ENCODE assay signal across 15 cellular contexts in genomic region chr7:87413951-87414381, GRCh38.
DNase-seq lines count a peak whose midpoint lies in the region; ATAC-seq, FAIRE-seq and TF ChIP-seq lines count a peak whose summit lies in the region.
"Had no signal": no experiment of that assay in that cellular context is flagged by ENCODE, and none has a peak within 500 bp of the region (broad histone marks: within the 10 kb centered on the region; RNA-seq: fewer than 3 reads in every experiment).

No MANE protein-coding gene starts in this region.

- ATAC-seq in activated naive CD4-positive, alpha-beta T cell treated with anti-CD3 and anti-CD28 coated beads, Interleukin-2, amount 50 U/mL, for 72 hours = no peak
- ATAC-seq in HG02798 (IDR thresholded peaks at IDR 0.05; ENCODE audit: poor library complexity, unreplicated experiment) = no peak
- ATAC-seq: CD8-positive, alpha-beta T cell; GM12878; left colon had no signal

- TF ChIP-seq POLR2A in uterus (IDR thresholded peaks at IDR 0.05) = no peak

- WGBS in esophagus, 2 donors = 33 to 46% methylated on average over 3 of the region's 3 CpGs

- H3K27me3 ChIP-seq in esophagus (ENCODE audit: control insufficient read depth in 1 of 2, insufficient read depth in 2 of 2, low read length in 2 of 2) = no peaks in the 10 kb centered on the region
- no peaks in the 10 kb centered on the region for H3K27me3 ChIP-seq in uterus
- H3K27me3 ChIP-seq: testis had no signal

- H3K36me3 ChIP-seq in esophagus (ENCODE audit: control insufficient read depth in 2 of 2, insufficient read depth in 2 of 2, low read length in 1 of 2) = no peaks in the 10 kb centered on the region
- H3K36me3 ChIP-seq in uterus = no peaks in the 10 kb centered on the region

- FAIRE-seq in frontal cortex (lab: Jason Lieb, UNC) = no peak
- FAIRE-seq: GM12878 had no signal

- no peak for TF ChIP-seq CTCF in uterus (IDR thresholded peaks at IDR 0.05)

- H3K36me3 Mint-ChIP-seq in activated naive CD4-positive, alpha-beta T cell treated with anti-CD3 and anti-CD28 coated beads, Interleukin-2, amount 50 U/mL, for 72 hours = no peaks in the 10 kb centered on the region
- H3K36me3 Mint-ChIP-seq: CD8-positive, alpha-beta T cell had no signal

- no peaks in the 10 kb centered on the region for H3K4me1 ChIP-seq in esophagus (ENCODE audit: control insufficient read depth in 2 of 2, insufficient read depth in 2 of 2, low read length in 1 of 2)
- no peaks in the 10 kb centered on the region for H3K4me1 ChIP-seq in uterus
- H3K4me1 ChIP-seq: testis had no signal

- no peak overlapping the region for H3K27ac Mint-ChIP-seq in activated naive CD4-positive, alpha-beta T cell treated with anti-CD3 and anti-CD28 coated beads, Interleukin-2, amount 50 U/mL, for 72 hours
- H3K27ac Mint-ChIP-seq: CD8-positive, alpha-beta T cell had no signal

- no peaks in the 10 kb centered on the region for H3K9me3 ChIP-seq in esophagus (ENCODE audit: control insufficient read depth in 2 of 2, insufficient read depth in 1 of 2, low read depth in 1 of 2, low read length in 1 of 2)
- H3K9me3 ChIP-seq in uterus = no peaks in the 10 kb centered on the region
- H3K9me3 ChIP-seq: testis had no signal

- H3K27ac ChIP-seq in esophagus (ENCODE audit: low read depth in 2 of 2, low read length in 1 of 2) (peak overlapping the region; percentile 67 to 79), uterus (no peak overlapping the region)
- H3K27ac ChIP-seq: testis had no signal

- DNase-seq in COLO829 (ENCODE audit: low spot score) (peak; percentile 10), NCI-H82 treated with DMSO at 0.1 percent for 48 hours (lab: John Stamatoyannopoulos, UW; ENCODE audit: unreplicated experiment) (peak; percentile 70), non-pigmented ciliary epithelial cell (ENCODE audit: low read depth) (peak; percentile 32), uterus (no peak), frontal cortex (ENCODE audit: low spot score in 2 of 2) (no peak)
- DNase-seq in activated naive CD4-positive, alpha-beta T cell treated with anti-CD3 and anti-CD28 coated beads, Interleukin-2, amount 50 U/mL, for 72 hours (ENCODE audit: low spot score in 2 of 2) = no peak
- DNase-seq: CD8-positive, alpha-beta T cell; left colon; NCI-H1436 treated with DMSO at 0.1 percent for 48 hours; NK-92 treated with Interleukin-12 subunit alpha and Interleukin-12 subunit beta, amount 100 ng/mL, for 24 hours; posterior cingulate gyrus; testis had no signal

- H3K9me3 Mint-ChIP-seq in activated naive CD4-positive, alpha-beta T cell treated with anti-CD3 and anti-CD28 coated beads, Interleukin-2, amount 50 U/mL, for 72 hours = no peaks in the 10 kb centered on the region
- H3K9me3 Mint-ChIP-seq: CD8-positive, alpha-beta T cell had no signal

- H3K4me3 ChIP-seq in esophagus (ENCODE audit: low read depth in 1 of 2, low read length in 2 of 2) (no peak overlapping the region), uterus (no peak overlapping the region)
- H3K4me3 ChIP-seq: GM12878, testis had no signal

- intact Hi-C loops in uterus (cut with DNase I; ENCODE audit: low total_unique reads) = no loop called here

Comparison
In these comparisons a context has a peak if more than half of its experiments do, and no peak if none do; other contexts are left out.
1. DNase-seq: peak in COLO829 (single experiment), NCI-H82 treated with DMSO at 0.1 percent for 48 hours (single experiment) and non-pigmented ciliary epithelial cell (single experiment); none in activated naive CD4-positive, alpha-beta T cell treated with anti-CD3 and anti-CD28 coated beads, Interleukin-2, amount 50 U/mL, for 72 hours (0 of 2), uterus (0 of 2) and frontal cortex (0 of 2).
2. H3K27ac ChIP-seq: peak in esophagus (2 of 2); none in uterus (0 of 2).